In genomic region chr5:1934801-1935429, GRCh38 we compare ENCODE assay signal across 1 cellular context.
TF ChIP-seq lines count a peak whose summit lies in the region.

No MANE protein-coding gene starts in this region.

TF ChIP-seq in H1, 55 proteins besides CTCF, POLR2A, EP300 and RAD21 (continued from another document):
- TF ChIP-seq MAFK (IDR thresholded peaks at IDR 0.05; ENCODE audit: low read depth, low read length) (no peak), NANOG (IDR thresholded peaks at IDR 0.05; ENCODE audit: insufficient read depth, low read depth, low read length, poor library complexity, severe bottlenecking) (no peak)
